Comparison of ENCODE assay signal across 1 cellular context in genomic region chr2:130327703-130328527, GRCh38.
TF ChIP-seq lines count a peak whose summit lies in the region.

No MANE protein-coding gene starts in this region.

TF ChIP-seq in K562, 482 proteins besides CTCF, POLR2A, EP300 and RAD21 (continued from another document and continues in another):
- TF ChIP-seq RBFOX2 (IDR thresholded peaks at IDR 0.05; ENCODE audit: low read depth, low read length) (peak; percentile 40), TAF7 (tag; IDR thresholded peaks at IDR 0.05) (no peak), POLR2G (IDR thresholded peaks at IDR 0.05; ENCODE audit: low read depth, low read length) (peak; percentile 31; the same call in 1 of the 2 replicates), HMG20A (CRISPR knock-in tag; conservative IDR thresholded peaks at IDR 0.05) (no peak), NRF1 (conservative IDR thresholded peaks at IDR 0.05 in 1 of 2, IDR thresholded peaks at IDR 0.05 in 1 of 2) (peak; percentile 69 to 72), VEZF1 (CRISPR knock-in tag; IDR thresholded peaks at IDR 0.05) (0 out of 2 replicates have a peak, but pooled peaks have one; percentile 27), ZNF57 (CRISPR knock-in tag; IDR thresholded peaks at IDR 0.05) (no peak), ELK3 (CRISPR knock-in tag; IDR thresholded peaks at IDR 0.05) (no peak), ZNF133 (CRISPR knock-in tag; IDR thresholded peaks at IDR 0.05) (no peak), MNT (conservative IDR thresholded peaks at IDR 0.05) (no peak), PML (IDR thresholded peaks at IDR 0.05; ENCODE audit: low read length) (no peak), CEBPG (CRISPR knock-in tag; IDR thresholded peaks at IDR 0.05) (no peak), CEBPG (tag; conservative IDR thresholded peaks at IDR 0.05 in 1 of 2, IDR thresholded peaks at IDR 0.05 in 1 of 2) (no peak), U2AF2 (optimal IDR thresholded peaks at IDR 0.05; ENCODE audit: low read depth, low read length) (no peak), PHF21A (IDR thresholded peaks at IDR 0.05; ENCODE audit: borderline replicate concordance, low read depth) (no peak), POLR2AphosphoS2 (IDR thresholded peaks at IDR 0.05; ENCODE audit: low read length) (no peak), TRIM24 (IDR thresholded peaks at IDR 0.05) (no peak), ZNF583 (CRISPR knock-in tag; IDR thresholded peaks at IDR 0.05) (no peak), THAP7 (CRISPR knock-in tag; IDR thresholded peaks at IDR 0.05) (no peak), ZNF707 (CRISPR knock-in tag; conservative IDR thresholded peaks at IDR 0.05) (no peak), ZSCAN29 (IDR thresholded peaks at IDR 0.05) (no peak), ZBTB7A (IDR thresholded peaks at IDR 0.05; ENCODE audit: borderline replicate concordance, control insufficient read depth, low read depth, low read length) (peak; percentile 74; the same call in 1 of the 2 replicates), FOXK1 (CRISPR knock-in tag; IDR thresholded peaks at IDR 0.05; ENCODE audit: borderline replicate concordance) (no peak), ZZZ3 (IDR thresholded peaks at IDR 0.05) (no peak), TFAM (CRISPR knock-in tag; conservative IDR thresholded peaks at IDR 0.05) (no peak), TAL1 (IDR thresholded peaks at IDR 0.05) (no peak), NFIC (IDR thresholded peaks at IDR 0.05) (no peak), TAF15 (IDR thresholded peaks at IDR 0.05; ENCODE audit: low read depth, low read length) (no peak), SNIP1 (IDR thresholded peaks at IDR 0.05; ENCODE audit: low read depth) (no peak), NELFE (IDR thresholded peaks at IDR 0.05; ENCODE audit: insufficient read depth, insufficient read length) (no peak), PURB (CRISPR knock-in tag; IDR thresholded peaks at IDR 0.05; ENCODE audit: low read depth) (no peak), BRF1 (IDR thresholded peaks at IDR 0.05; ENCODE audit: borderline replicate concordance, extremely low read depth, insufficient read length) (no peak), ZNF778 (CRISPR knock-in tag; IDR thresholded peaks at IDR 0.05) (no peak), NR4A1 (CRISPR knock-in tag; IDR thresholded peaks at IDR 0.05) (no peak), NR4A1 (tag; IDR thresholded peaks at IDR 0.05) (no peak), MAZ (CRISPR knock-in tag; conservative IDR thresholded peaks at IDR 0.05 in 1 of 2, IDR thresholded peaks at IDR 0.05 in 1 of 2) (0 out of 4 replicates have a peak, but pooled peaks of 1 of the 2 experiments have one; percentile 22), DACH1 (IDR thresholded peaks at IDR 0.05; ENCODE audit: partially characterized antibody) (no peak), CREB5 (CRISPR knock-in tag; IDR thresholded peaks at IDR 0.05) (no peak), ZNF23 (CRISPR knock-in tag; IDR thresholded peaks at IDR 0.05) (no peak), ZBTB17 (CRISPR knock-in tag; IDR thresholded peaks at IDR 0.05) (no peak), SMARCA5 (IDR thresholded peaks at IDR 0.05) (no peak), ELF2 (CRISPR knock-in tag; IDR thresholded peaks at IDR 0.05) (no peak), SP2 (IDR thresholded peaks at IDR 0.05; ENCODE audit: extremely low read depth, low read depth, low read length, poor library complexity, severe bottlenecking) (no peak), MED1 (CRISPR knock-in tag; IDR thresholded peaks at IDR 0.05; ENCODE audit: borderline replicate concordance) (no peak), SRSF3 (IDR thresholded peaks at IDR 0.05; ENCODE audit: insufficient read depth, low read length) (no peak), YY1 (IDR thresholded peaks at IDR 0.05; ENCODE audit: borderline replicate concordance in 1 of 3, control insufficient read depth in 1 of 3, extremely low read depth in 1 of 3, insufficient read depth in 3 of 3, insufficient read length in 1 of 3, insufficient replicate concordance in 2 of 3, low read depth in 1 of 3, low read length in 2 of 3) (no peak), EWSR1 (IDR thresholded peaks at IDR 0.05; ENCODE audit: borderline replicate concordance, low read depth, partially characterized antibody) (no peak), PPARD (CRISPR knock-in tag; IDR thresholded peaks at IDR 0.05) (no peak), JUN (IDR thresholded peaks at IDR 0.05; ENCODE audit: borderline replicate concordance, low read depth, low read length) (no peak), JUN (CRISPR knock-in tag; IDR thresholded peaks at IDR 0.05; ENCODE audit: borderline replicate concordance) (no peak), CSDE1 (IDR thresholded peaks at IDR 0.05) (no peak), NFIX (CRISPR knock-in tag; IDR thresholded peaks at IDR 0.05; ENCODE audit: low read depth) (no peak), L3MBTL2 (IDR thresholded peaks at IDR 0.05) (peak; percentile 25; the same call in 1 of the 2 replicates), ZNF146 (CRISPR knock-in tag; IDR thresholded peaks at IDR 0.05; ENCODE audit: unreplicated experiment) (no peak), TARDBP (IDR thresholded peaks at IDR 0.05) (no peak), PKNOX1 (IDR thresholded peaks at IDR 0.05) (no peak), SUPT5H (IDR thresholded peaks at IDR 0.05) (no peak)
- TF ChIP-seq, protein P1, sequence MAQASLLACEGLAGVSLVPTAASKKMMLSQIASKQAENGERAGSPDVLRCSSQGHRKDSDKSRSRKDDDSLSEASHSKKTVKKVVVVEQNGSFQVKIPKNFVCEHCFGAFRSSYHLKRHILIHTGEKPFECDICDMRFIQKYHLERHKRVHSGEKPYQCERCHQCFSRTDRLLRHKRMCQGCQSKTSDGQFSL (CRISPR knock-in tag; IDR thresholded peaks at IDR 0.05): no peak
- TF ChIP-seq, protein P1 (tag; IDR thresholded peaks at IDR 0.05): no peak
- TF ChIP-seq, protein P2, sequence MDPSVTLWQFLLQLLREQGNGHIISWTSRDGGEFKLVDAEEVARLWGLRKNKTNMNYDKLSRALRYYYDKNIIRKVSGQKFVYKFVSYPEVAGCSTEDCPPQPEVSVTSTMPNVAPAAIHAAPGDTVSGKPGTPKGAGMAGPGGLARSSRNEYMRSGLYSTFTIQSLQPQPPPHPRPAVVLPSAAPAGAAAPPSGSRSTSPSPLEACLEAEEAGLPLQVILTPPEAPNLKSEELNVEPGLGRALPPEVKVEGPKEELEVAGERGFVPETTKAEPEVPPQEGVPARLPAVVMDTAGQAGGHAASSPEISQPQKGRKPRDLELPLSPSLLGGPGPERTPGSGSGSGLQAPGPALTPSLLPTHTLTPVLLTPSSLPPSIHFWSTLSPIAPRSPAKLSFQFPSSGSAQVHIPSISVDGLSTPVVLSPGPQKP (CRISPR knock-in tag; IDR thresholded peaks at IDR 0.05): no peak
- TF ChIP-seq, protein P3, sequence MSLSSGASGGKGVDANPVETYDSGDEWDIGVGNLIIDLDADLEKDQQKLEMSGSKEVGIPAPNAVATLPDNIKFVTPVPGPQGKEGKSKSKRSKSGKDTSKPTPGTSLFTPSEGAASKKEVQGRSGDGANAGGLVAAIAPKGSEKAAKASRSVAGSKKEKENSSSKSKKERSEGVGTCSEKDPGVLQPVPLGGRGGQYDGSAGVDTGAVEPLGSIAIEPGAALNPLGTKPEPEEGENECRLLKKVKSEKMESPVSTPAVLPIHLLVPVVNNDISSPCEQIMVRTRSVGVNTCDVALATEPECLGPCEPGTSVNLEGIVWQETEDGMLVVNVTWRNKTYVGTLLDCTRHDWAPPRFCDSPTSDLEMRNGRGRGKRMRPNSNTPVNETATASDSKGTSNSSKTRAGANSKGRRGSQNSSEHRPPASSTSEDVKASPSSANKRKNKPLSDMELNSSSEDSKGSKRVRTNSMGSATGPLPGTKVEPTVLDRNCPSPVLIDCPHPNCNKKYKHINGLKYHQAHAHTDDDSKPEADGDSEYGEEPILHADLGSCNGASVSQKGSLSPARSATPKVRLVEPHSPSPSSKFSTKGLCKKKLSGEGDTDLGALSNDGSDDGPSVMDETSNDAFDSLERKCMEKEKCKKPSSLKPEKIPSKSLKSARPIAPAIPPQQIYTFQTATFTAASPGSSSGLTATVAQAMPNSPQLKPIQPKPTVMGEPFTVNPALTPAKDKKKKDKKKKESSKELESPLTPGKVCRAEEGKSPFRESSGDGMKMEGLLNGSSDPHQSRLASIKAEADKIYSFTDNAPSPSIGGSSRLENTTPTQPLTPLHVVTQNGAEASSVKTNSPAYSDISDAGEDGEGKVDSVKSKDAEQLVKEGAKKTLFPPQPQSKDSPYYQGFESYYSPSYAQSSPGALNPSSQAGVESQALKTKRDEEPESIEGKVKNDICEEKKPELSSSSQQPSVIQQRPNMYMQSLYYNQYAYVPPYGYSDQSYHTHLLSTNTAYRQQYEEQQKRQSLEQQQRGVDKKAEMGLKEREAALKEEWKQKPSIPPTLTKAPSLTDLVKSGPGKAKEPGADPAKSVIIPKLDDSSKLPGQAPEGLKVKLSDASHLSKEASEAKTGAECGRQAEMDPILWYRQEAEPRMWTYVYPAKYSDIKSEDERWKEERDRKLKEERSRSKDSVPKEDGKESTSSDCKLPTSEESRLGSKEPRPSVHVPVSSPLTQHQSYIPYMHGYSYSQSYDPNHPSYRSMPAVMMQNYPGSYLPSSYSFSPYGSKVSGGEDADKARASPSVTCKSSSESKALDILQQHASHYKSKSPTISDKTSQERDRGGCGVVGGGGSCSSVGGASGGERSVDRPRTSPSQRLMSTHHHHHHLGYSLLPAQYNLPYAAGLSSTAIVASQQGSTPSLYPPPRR (CRISPR knock-in tag; IDR thresholded peaks at IDR 0.05; ENCODE audit: borderline replicate concordance): no peak
- TF ChIP-seq, protein P4, sequence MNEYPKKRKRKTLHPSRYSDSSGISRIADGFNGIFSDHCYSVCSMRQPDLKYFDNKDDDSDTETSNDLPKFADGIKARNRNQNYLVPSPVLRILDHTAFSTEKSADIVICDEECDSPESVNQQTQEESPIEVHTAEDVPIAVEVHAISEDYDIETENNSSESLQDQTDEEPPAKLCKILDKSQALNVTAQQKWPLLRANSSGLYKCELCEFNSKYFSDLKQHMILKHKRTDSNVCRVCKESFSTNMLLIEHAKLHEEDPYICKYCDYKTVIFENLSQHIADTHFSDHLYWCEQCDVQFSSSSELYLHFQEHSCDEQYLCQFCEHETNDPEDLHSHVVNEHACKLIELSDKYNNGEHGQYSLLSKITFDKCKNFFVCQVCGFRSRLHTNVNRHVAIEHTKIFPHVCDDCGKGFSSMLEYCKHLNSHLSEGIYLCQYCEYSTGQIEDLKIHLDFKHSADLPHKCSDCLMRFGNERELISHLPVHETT (CRISPR knock-in tag; conservative IDR thresholded peaks at IDR 0.05 in 1 of 2, IDR thresholded peaks at IDR 0.05 in 1 of 2): no peak
